Comparison of ENCODE assay signal across 1 cellular context in genomic region chr12:116693259-116694227, GRCh38.
TF ChIP-seq lines count a peak whose summit lies in the region.

No MANE protein-coding gene starts in this region.

TF ChIP-seq in H1, 55 proteins besides CTCF, POLR2A, EP300 and RAD21:
- TF ChIP-seq SP2 (IDR thresholded peaks at IDR 0.05; ENCODE audit: low read length) (no peak), CBX5 (IDR thresholded peaks at IDR 0.05; ENCODE audit: low read depth, low read length) (no peak), RBBP5 (IDR thresholded peaks at IDR 0.05; ENCODE audit: borderline replicate concordance, low read depth, low read length) (no peak), HDAC2 (IDR thresholded peaks at IDR 0.05; ENCODE audit: borderline replicate concordance in 1 of 2, low read depth in 2 of 2, low read length in 2 of 2) (no peak), HDAC6 (IDR thresholded peaks at IDR 0.05; ENCODE audit: low read depth, low read length) (no peak), SRF (IDR thresholded peaks at IDR 0.05; ENCODE audit: low read depth, low read length) (no peak), RFX5 (IDR thresholded peaks at IDR 0.05; ENCODE audit: borderline replicate concordance, low read depth, low read length) (no peak), EGR1 (IDR thresholded peaks at IDR 0.05; ENCODE audit: borderline replicate concordance, low read depth, low read length) (no peak), GTF2F1 (IDR thresholded peaks at IDR 0.05; ENCODE audit: borderline replicate concordance, low read depth, low read length) (no peak), SUZ12 (IDR thresholded peaks at IDR 0.05; ENCODE audit: low read length) (no peak), SIRT6 (IDR thresholded peaks at IDR 0.05; ENCODE audit: low read length) (no peak), SIX5 (IDR thresholded peaks at IDR 0.05; ENCODE audit: low read depth, low read length) (no peak), FOSL1 (IDR thresholded peaks at IDR 0.05; ENCODE audit: insufficient read depth, low read depth, low read length) (no peak)
- TF ChIP-seq, protein P1, sequence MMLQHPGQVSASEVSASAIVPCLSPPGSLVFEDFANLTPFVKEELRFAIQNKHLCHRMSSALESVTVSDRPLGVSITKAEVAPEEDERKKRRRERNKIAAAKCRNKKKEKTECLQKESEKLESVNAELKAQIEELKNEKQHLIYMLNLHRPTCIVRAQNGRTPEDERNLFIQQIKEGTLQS (IDR thresholded peaks at IDR 0.05; ENCODE audit: insufficient read depth, low read depth, low read length), result no peak
- TF ChIP-seq, protein P2, sequence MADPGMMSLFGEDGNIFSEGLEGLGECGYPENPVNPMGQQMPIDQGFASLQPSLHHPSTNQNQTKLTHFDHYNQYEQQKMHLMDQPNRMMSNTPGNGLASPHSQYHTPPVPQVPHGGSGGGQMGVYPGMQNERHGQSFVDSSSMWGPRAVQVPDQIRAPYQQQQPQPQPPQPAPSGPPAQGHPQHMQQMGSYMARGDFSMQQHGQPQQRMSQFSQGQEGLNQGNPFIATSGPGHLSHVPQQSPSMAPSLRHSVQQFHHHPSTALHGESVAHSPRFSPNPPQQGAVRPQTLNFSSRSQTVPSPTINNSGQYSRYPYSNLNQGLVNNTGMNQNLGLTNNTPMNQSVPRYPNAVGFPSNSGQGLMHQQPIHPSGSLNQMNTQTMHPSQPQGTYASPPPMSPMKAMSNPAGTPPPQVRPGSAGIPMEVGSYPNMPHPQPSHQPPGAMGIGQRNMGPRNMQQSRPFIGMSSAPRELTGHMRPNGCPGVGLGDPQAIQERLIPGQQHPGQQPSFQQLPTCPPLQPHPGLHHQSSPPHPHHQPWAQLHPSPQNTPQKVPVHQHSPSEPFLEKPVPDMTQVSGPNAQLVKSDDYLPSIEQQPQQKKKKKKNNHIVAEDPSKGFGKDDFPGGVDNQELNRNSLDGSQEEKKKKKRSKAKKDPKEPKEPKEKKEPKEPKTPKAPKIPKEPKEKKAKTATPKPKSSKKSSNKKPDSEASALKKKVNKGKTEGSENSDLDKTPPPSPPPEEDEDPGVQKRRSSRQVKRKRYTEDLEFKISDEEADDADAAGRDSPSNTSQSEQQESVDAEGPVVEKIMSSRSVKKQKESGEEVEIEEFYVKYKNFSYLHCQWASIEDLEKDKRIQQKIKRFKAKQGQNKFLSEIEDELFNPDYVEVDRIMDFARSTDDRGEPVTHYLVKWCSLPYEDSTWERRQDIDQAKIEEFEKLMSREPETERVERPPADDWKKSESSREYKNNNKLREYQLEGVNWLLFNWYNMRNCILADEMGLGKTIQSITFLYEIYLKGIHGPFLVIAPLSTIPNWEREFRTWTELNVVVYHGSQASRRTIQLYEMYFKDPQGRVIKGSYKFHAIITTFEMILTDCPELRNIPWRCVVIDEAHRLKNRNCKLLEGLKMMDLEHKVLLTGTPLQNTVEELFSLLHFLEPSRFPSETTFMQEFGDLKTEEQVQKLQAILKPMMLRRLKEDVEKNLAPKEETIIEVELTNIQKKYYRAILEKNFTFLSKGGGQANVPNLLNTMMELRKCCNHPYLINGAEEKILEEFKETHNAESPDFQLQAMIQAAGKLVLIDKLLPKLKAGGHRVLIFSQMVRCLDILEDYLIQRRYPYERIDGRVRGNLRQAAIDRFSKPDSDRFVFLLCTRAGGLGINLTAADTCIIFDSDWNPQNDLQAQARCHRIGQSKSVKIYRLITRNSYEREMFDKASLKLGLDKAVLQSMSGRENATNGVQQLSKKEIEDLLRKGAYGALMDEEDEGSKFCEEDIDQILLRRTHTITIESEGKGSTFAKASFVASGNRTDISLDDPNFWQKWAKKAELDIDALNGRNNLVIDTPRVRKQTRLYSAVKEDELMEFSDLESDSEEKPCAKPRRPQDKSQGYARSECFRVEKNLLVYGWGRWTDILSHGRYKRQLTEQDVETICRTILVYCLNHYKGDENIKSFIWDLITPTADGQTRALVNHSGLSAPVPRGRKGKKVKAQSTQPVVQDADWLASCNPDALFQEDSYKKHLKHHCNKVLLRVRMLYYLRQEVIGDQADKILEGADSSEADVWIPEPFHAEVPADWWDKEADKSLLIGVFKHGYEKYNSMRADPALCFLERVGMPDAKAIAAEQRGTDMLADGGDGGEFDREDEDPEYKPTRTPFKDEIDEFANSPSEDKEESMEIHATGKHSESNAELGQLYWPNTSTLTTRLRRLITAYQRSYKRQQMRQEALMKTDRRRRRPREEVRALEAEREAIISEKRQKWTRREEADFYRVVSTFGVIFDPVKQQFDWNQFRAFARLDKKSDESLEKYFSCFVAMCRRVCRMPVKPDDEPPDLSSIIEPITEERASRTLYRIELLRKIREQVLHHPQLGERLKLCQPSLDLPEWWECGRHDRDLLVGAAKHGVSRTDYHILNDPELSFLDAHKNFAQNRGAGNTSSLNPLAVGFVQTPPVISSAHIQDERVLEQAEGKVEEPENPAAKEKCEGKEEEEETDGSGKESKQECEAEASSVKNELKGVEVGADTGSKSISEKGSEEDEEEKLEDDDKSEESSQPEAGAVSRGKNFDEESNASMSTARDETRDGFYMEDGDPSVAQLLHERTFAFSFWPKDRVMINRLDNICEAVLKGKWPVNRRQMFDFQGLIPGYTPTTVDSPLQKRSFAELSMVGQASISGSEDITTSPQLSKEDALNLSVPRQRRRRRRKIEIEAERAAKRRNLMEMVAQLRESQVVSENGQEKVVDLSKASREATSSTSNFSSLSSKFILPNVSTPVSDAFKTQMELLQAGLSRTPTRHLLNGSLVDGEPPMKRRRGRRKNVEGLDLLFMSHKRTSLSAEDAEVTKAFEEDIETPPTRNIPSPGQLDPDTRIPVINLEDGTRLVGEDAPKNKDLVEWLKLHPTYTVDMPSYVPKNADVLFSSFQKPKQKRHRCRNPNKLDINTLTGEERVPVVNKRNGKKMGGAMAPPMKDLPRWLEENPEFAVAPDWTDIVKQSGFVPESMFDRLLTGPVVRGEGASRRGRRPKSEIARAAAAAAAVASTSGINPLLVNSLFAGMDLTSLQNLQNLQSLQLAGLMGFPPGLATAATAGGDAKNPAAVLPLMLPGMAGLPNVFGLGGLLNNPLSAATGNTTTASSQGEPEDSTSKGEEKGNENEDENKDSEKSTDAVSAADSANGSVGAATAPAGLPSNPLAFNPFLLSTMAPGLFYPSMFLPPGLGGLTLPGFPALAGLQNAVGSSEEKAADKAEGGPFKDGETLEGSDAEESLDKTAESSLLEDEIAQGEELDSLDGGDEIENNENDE (IDR thresholded peaks at IDR 0.05; ENCODE audit: insufficient replicate concordance, low read length), result no peak
